Comparison of ENCODE assay signal across 8 cellular contexts in the genomic region with DNA sequence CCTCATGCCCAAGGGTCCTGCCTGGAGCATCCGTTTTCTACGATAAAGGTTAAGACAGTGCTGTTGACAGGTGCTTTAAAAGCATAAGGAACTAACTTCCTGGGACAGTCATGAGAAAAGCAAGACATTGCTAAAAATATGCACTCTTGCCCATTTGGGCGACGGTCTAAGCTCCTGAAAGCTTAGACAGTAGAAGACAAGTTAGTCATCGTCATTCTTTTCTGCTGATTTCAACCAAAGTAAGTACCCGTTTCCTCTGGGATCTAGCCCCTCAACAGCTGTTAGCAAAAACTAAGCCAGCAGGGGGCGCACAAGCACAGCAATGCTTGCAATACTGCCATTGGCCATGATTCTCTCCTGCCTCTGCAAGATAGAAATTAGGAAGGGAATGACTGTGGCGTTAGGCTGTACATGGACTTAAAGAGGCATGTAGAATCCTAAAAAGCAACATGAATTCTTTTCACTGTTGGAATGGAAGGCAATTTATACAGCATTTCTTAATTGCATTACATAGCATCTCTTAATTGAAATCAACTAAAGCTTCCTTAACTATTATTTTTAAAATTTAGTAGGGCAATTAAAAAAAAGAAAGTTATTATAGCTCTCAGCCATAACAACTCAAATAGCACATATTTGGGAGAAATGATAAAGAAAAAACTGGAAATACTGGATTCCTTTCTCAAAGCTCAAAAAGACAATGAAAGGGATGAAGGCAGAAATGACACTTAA.
DNase-seq lines count a peak whose midpoint lies in the region; FAIRE-seq and TF ChIP-seq lines count a peak whose summit lies in the region.

No MANE protein-coding gene starts in this region.

- no peaks in the 10 kb centered on the region for H3K27me3 ChIP-seq in SJCRH30
- H3K27me3 ChIP-seq in tibial artery: peaks cover 0 to 7% of the 10 kb centered on the region in 2 donors

- no peaks in the 10 kb centered on the region for H3K27me3 Mint-ChIP-seq in osteocyte (ENCODE audit: unreplicated experiment)

- no peaks in the 10 kb centered on the region for H3K4me1 Mint-ChIP-seq in osteocyte (ENCODE audit: unreplicated experiment)

- H3K27ac Mint-ChIP-seq in osteocyte (ENCODE audit: unreplicated experiment): no peak overlapping the region

- no peak overlapping the region for H3K4me3 ChIP-seq in NB4 (ENCODE audit: low read depth, low read length)
- H3K4me3 ChIP-seq in SJCRH30: no peak overlapping the region
- no peak overlapping the region for H3K4me3 ChIP-seq in tibial artery

- H3K36me3 ChIP-seq in SJCRH30 (no peaks in the 10 kb centered on the region), tibial artery (no peaks in the 10 kb centered on the region)

- H3K4me3 Mint-ChIP-seq in osteocyte (ENCODE audit: unreplicated experiment): no peak overlapping the region

- H3K9me3 ChIP-seq in SJCRH30 (replicated peaks): no peaks in the 10 kb centered on the region
- H3K9me3 ChIP-seq in tibial artery: no peaks in the 10 kb centered on the region

- TF ChIP-seq CTCF in NB4 (IDR thresholded peaks at IDR 0.05; ENCODE audit: low read depth, low read length) (peak; percentile 98), osteocyte (IDR thresholded peaks at IDR 0.05) (peak; percentile 84), tibial artery (IDR thresholded peaks at IDR 0.05) (peak; percentile 79 to 81)

- peak; percentile 78 for DNase-seq in EH (ENCODE audit: low read depth)
- DNase-seq in H54 (ENCODE audit: insufficient read length, low spot score): peak; percentile 68
- peak; percentile 91 for DNase-seq in NB4 (ENCODE audit: low read depth)
- DNase-seq in SJCRH30: peak; percentile 92 to 97
- DNase-seq in activated effector memory CD4-positive, alpha-beta T cell treated with Interleukin-2 at 50 U/mL for 16 hours: peak; percentile 63
- peak; percentile 73 for DNase-seq in germinal center (ENCODE audit: low spot score)
- DNase-seq in osteocyte (ENCODE audit: extremely low spot score, unreplicated experiment): peak; percentile 92
- peak; percentile 82 to 83 for DNase-seq in tibial artery

- intact Hi-C loops in tibial artery (cut with DNase I; ENCODE audit: low total_unique reads): loop anchor here (2.0 kb wide), 1 partner anchor 645 kb away; no protein-coding TSS in a partner anchor

- TF ChIP-seq POLR2A in H54 (IDR thresholded peaks at IDR 0.05; ENCODE audit: low read depth, low read length) (no peak), NB4 (IDR thresholded peaks at IDR 0.05; ENCODE audit: extremely low read depth, insufficient read length) (no peak)

- H3K27ac ChIP-seq in SJCRH30: no peak overlapping the region
- H3K27ac ChIP-seq in tibial artery: no peak overlapping the region

- H3K4me1 ChIP-seq in SJCRH30: peaks cover 11% of the 10 kb centered on the region
- H3K4me1 ChIP-seq in tibial artery: no peaks in the 10 kb centered on the region

- no peak for FAIRE-seq in H54 (lab: Jason Lieb, UNC)

- no peaks in the 10 kb centered on the region for H3K9me3 Mint-ChIP-seq in osteocyte (ENCODE audit: unreplicated experiment)

- H3K36me3 Mint-ChIP-seq in osteocyte (ENCODE audit: unreplicated experiment): no peaks in the 10 kb centered on the region
